18 cellular contexts compared by ENCODE assay signal in the genomic region with DNA sequence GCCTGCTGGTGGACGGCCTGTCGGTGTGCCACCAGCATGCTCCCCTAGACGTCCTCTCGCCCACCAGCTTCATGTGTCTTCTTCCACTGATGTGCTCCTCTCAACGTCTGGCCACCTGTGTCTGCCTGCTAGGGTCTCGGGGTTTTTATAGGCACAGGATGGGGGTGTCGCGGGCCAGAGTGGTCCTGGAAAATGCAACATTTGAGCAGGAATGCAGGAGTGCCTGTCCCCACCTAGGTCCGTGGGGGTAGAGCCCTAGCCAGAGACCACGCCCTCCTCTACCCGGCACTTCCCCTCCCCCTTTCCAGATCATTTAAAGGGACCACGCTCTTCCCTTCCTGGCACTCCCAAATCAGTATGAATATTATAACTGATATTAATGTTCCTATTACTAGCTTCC. TPM values are rescaled to one million over a fixed set of nuclear protein-coding genes. Genes with fewer than 3 reads are reported as not detected.
"Had no signal": no experiment of that assay in that cellular context is flagged by ENCODE, and none has a peak within 500 bp of the region (broad histone marks: within the 10 kb centered on the region; RNA-seq: fewer than 3 reads in every experiment).

No MANE protein-coding gene starts in this region.

- H3K27ac ChIP-seq: neutrophil had no signal

- H3K9me3 ChIP-seq: esophagus squamous epithelium, neutrophil, stomach, tibial artery had no signal

- H3K36me3 ChIP-seq: esophagus squamous epithelium, neutrophil, stomach, tibial artery had no signal

- H3K27me3 ChIP-seq: esophagus squamous epithelium, stomach, tibial artery had no signal

- H3K4me3 ChIP-seq: esophagus squamous epithelium, lung, stomach, tibial artery had no signal

- ATAC-seq: left colon; left ventricle myocardium superior; naive thymus-derived CD4-positive, alpha-beta T cell had no signal

- DNase-seq: effector memory CD4-positive, alpha-beta T cell; esophagus squamous epithelium; foreskin fibroblast; head of caudate nucleus; hippocampal formation; left colon; left ventricle myocardium superior; naive thymus-derived CD4-positive, alpha-beta T cell; nephron progenitor cell; small intestine; stimulated activated CD4-positive, alpha-beta T cell treated with anti-CD3 and anti-CD28 coated beads, Interleukin-12 subunit alpha, Interleukin-12 subunit beta, amount 100 ng/mL, for 4 hours; stimulated activated naive CD4-positive, alpha-beta T cell; stomach; substantia nigra; tibial artery had no signal

- H3K4me1 ChIP-seq: stomach had no signal

RNA-seq across cellular contexts. Expression of gene OSMR, which starts 48.0 kb away (rescaled TPM):
- total RNA-seq: mononuclear cell; naive thymus-derived CD4-positive, alpha-beta T cell had no signal
